ENCODE assay signal across 23 cellular contexts in the genomic region with DNA sequence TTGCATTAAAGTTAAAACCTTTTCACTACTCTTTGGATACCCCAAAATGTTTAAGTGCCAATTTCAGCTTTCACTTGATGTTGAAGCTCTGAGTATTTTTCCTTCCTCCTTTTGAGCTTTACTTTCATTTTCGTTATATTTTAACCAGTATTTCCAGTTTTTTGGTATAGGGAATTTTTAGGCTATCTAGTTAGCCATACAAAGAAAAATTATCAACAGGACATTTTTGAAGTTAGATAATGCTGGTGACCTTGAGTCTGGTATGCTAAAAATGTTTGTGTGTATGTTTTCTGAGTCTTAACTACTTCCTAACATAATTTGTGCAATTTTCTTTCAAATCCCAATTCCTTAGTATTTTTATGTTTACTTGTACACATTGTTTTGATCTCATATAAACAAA.
DNase-seq lines count a peak whose midpoint lies in the region; ATAC-seq and TF ChIP-seq lines count a peak whose summit lies in the region.
"Had no signal": no experiment of that assay in that cellular context is flagged by ENCODE, and none has a peak within 500 bp of the region (broad histone marks: within the 10 kb centered on the region; RNA-seq: fewer than 3 reads in every experiment).

No MANE protein-coding gene starts in this region.

- ATAC-seq in HG03045 (IDR thresholded peaks at IDR 0.05; ENCODE audit: unreplicated experiment) = no peak
- no peak for ATAC-seq in gastroesophageal sphincter
- no peak for ATAC-seq in HG02884 (IDR thresholded peaks at IDR 0.05; ENCODE audit: unreplicated experiment)
- ATAC-seq: left cardiac atrium; naive thymus-derived CD4-positive, alpha-beta T cell; Right ventricle myocardium inferior had no signal

- no peak for TF ChIP-seq POLR2A in gastroesophageal sphincter (IDR thresholded peaks at IDR 0.05)

- H3K27me3 ChIP-seq in ACC112 (ENCODE audit: insufficient read depth, low read length) = no peaks in the 10 kb centered on the region
- no peaks in the 10 kb centered on the region for H3K27me3 ChIP-seq in MM.1S (replicated peaks; ENCODE audit: insufficient read depth, low read length)
- H3K27me3 ChIP-seq in gastroesophageal sphincter = no peaks in the 10 kb centered on the region
- H3K27me3 ChIP-seq: adrenal gland, breast epithelium, colonic mucosa, thyroid gland had no signal

- no peaks in the 10 kb centered on the region for H4K20me1 ChIP-seq in MM.1S (ENCODE audit: insufficient read depth, low read length)

- peak overlapping the region; percentile 5; the same call in 1 of the 2 replicates for H3K9ac ChIP-seq in MM.1S (ENCODE audit: low read length)

- no peak for TF ChIP-seq EP300 in gastroesophageal sphincter (IDR thresholded peaks at IDR 0.05)

- DNase-seq in CD1c-positive myeloid dendritic cell (ENCODE audit: extremely low spot score) (peak; percentile 6), MM.1S (peak; percentile 27), choroid plexus epithelial cell (ENCODE audit: low read depth) (peak; percentile 5)
- DNase-seq in activated CD4-positive, alpha-beta T cell treated with anti-CD3 and anti-CD28 coated beads for 1 hour = no peak
- DNase-seq: activated CD4-positive, alpha-beta T cell treated with anti-CD3 and anti-CD28 coated beads, Interleukin-2, amount 10 ng/mL, durations not matched to agents 7 days and 5 days; activated CD8-positive, alpha-beta memory T cell treated with anti-CD3 and anti-CD28 coated beads, Interleukin-2, amount 50 U/mL, for 4 hours; adrenal gland; colonic mucosa; glutamatergic neuron; HFFc6; left cardiac atrium; naive thymus-derived CD4-positive, alpha-beta T cell; NCI-H1436; NCI-H526 treated with DMSO at 0.1 percent for 48 hours; stimulated activated CD4-positive, alpha-beta T cell treated with anti-CD3 and anti-CD28 coated beads, Interleukin-4, amount 100 ng/mL, for 4 hours; thyroid gland had no signal

- no peak overlapping the region for H3K27ac ChIP-seq in ACC112 (ENCODE audit: low read depth, low read length)
- H3K27ac ChIP-seq in MM.1S (ENCODE audit: low read length) = peak overlapping the region; percentile 3; the same call in 1 of the 2 replicates
- H3K27ac ChIP-seq in gastroesophageal sphincter = no peak overlapping the region
- H3K27ac ChIP-seq: adrenal gland, breast epithelium, colonic mucosa, thyroid gland, VCaP had no signal

- TF ChIP-seq CTCF in MM.1S (IDR thresholded peaks at IDR 0.05; ENCODE audit: low read length) (no peak), choroid plexus epithelial cell (conservative IDR thresholded peaks at IDR 0.05; ENCODE audit: low read depth, low read length) (no peak), gastroesophageal sphincter (IDR thresholded peaks at IDR 0.05) (no peak)

- WGBS in gastroesophageal sphincter (ENCODE audit: low coverage in 1 of 2), 2 donors = 38 to 100% methylated on average over 1 of the region's 1 CpG

- peak overlapping the region; percentile 70 for H3K4me3 ChIP-seq in ACC112 (ENCODE audit: low read depth, low read length)
- H3K4me3 ChIP-seq in MM.1S (ENCODE audit: low read length) = peak overlapping the region; percentile 21
- no peak overlapping the region for H3K4me3 ChIP-seq in choroid plexus epithelial cell (ENCODE audit: low read depth, low read length)
- no peak overlapping the region for H3K4me3 ChIP-seq in gastroesophageal sphincter
- H3K4me3 ChIP-seq: breast epithelium, colonic mucosa, thyroid gland had no signal

- peak overlapping the region; percentile 85 for H2AFZ ChIP-seq in ACC112 (ENCODE audit: low read length, unreplicated experiment)
- peak overlapping the region; percentile 34 for H2AFZ ChIP-seq in MM.1S (ENCODE audit: low read length)

- no peaks in the 10 kb centered on the region for H3K9me2 ChIP-seq in MM.1S (replicated peaks; ENCODE audit: insufficient read depth, low read length)

- no peaks in the 10 kb centered on the region for H3K79me2 ChIP-seq in ACC112 (ENCODE audit: control insufficient read depth, insufficient read depth, low read length, unreplicated experiment)
- no peaks in the 10 kb centered on the region for H3K79me2 ChIP-seq in MM.1S (ENCODE audit: low read length)

- H3K36me3 ChIP-seq in ACC112 (ENCODE audit: insufficient read depth, low read length) = no peaks in the 10 kb centered on the region
- no peaks in the 10 kb centered on the region for H3K36me3 ChIP-seq in MM.1S (replicated peaks; ENCODE audit: insufficient read depth, low read length)
- no peaks in the 10 kb centered on the region for H3K36me3 ChIP-seq in gastroesophageal sphincter
- H3K36me3 ChIP-seq: adrenal gland, breast epithelium, colonic mucosa, thyroid gland had no signal

- H3F3A ChIP-seq in MM.1S (ENCODE audit: insufficient read depth, low read length) = no peaks in the 10 kb centered on the region

- H3K4me1 ChIP-seq in ACC112 (ENCODE audit: control insufficient read depth, insufficient read depth, low read length, unreplicated experiment) (no peaks in the 10 kb centered on the region), MM.1S (ENCODE audit: low read length) (peaks cover 6% of the 10 kb centered on the region), gastroesophageal sphincter (no peaks in the 10 kb centered on the region)
- H3K4me1 ChIP-seq: breast epithelium, colonic mucosa, thyroid gland had no signal

- H3K9me3 ChIP-seq in MM.1S (replicated peaks; ENCODE audit: insufficient read depth, low read length) = no peaks in the 10 kb centered on the region
- no peaks in the 10 kb centered on the region for H3K9me3 ChIP-seq in gastroesophageal sphincter
- H3K9me3 ChIP-seq: adrenal gland, colonic mucosa, thyroid gland had no signal

- H3K4me2 ChIP-seq in MM.1S (ENCODE audit: low read depth, low read length) = peak overlapping the region; percentile 70

Comparison
In these comparisons a context has a peak if more than half of its experiments do, and no peak if none do; other contexts are left out.
1. H3K4me3 ChIP-seq: peak in ACC112 (single experiment) and MM.1S (single experiment); none in choroid plexus epithelial cell (single experiment) and gastroesophageal sphincter (0 of 2).